8 cellular contexts compared by ENCODE assay signal in genomic region chr2:32946314-32947075, GRCh38. TPM values are rescaled to one million over a fixed set of nuclear protein-coding genes. Genes with fewer than 3 reads are reported as not detected.
DNase-seq lines count a peak whose midpoint lies in the region; ATAC-seq and TF ChIP-seq lines count a peak whose summit lies in the region.

Gene LTBP1, plus strand, starts transcription at chr2:32946953. Its CDS starts 372 bp downstream, at chr2:32947325.

- H3K27ac Mint-ChIP-seq in WTC11: no peak within 1 kb of the TSS

- DNase-seq in NCI-H1417 (lab: John Stamatoyannopoulos, UW) (peak; percentile 59 to 77 (median 74)), NCI-H1417 treated with DMSO at 0.1 percent for 48 hours (lab: John Stamatoyannopoulos, UW) (no peak), NAMALWA (ENCODE audit: low spot score) (peak; percentile 89), WTC11 (ENCODE audit: low spot score) (peak; percentile 66), choroid plexus epithelial cell (ENCODE audit: low read depth) (peak; percentile 70), kidney tubule cell (ENCODE audit: low spot score) (peak; percentile 67)
- DNase-seq in stimulated activated CD4-positive, alpha-beta T cell treated with anti-CD3 and anti-CD28 coated beads, Interleukin-15, amount 100 ng/mL, for 24 hours: peak; percentile 78

- peaks cover 3% of the 10 kb centered on the region for H3K27me3 Mint-ChIP-seq in WTC11 (ENCODE audit: low read depth)

- POLR2A ChIA-PET in WTC11 (lab: Charles Lee): no interaction called here

- no peaks in the 10 kb centered on the region for H3K36me3 Mint-ChIP-seq in WTC11

- CTCF ChIA-PET in WTC11 (lab: Charles Lee): interaction anchor here (2.0 kb wide), 1 partner anchor 495 kb away, joined by 6 read pairs; no protein-coding TSS in a partner anchor

- TF ChIP-seq CTCF in WTC11 (IDR thresholded peaks at IDR 0.05) (peak; percentile 35; the same call in 1 of the 2 replicates), choroid plexus epithelial cell (conservative IDR thresholded peaks at IDR 0.05; ENCODE audit: low read depth, low read length) (peak; percentile 93)

- H3K4me1 Mint-ChIP-seq in WTC11: peaks cover 38% of the 10 kb centered on the region

- ATAC-seq in HG02571 (IDR thresholded peaks at IDR 0.05; ENCODE audit: unreplicated experiment): peak; percentile 77
- peak; percentile 83 for ATAC-seq in WTC11

- H3K9me3 Mint-ChIP-seq in WTC11: no peaks in the 10 kb centered on the region

- H3K4me3 ChIP-seq in choroid plexus epithelial cell (ENCODE audit: low read depth, low read length): peak within 1 kb of the TSS; percentile 79

- H3K4me3 Mint-ChIP-seq in WTC11: peak within 1 kb of the TSS; percentile 77

TF ChIP-seq in WTC11, 78 proteins besides CTCF, POLR2A, EP300 and RAD21:
- TF ChIP-seq CREM (CRISPR knock-in tag; IDR thresholded peaks at IDR 0.05): peak; percentile 63; the same call in 1 of the 2 replicates
- no peak for TF ChIP-seq FOXK1 (CRISPR knock-in tag; IDR thresholded peaks at IDR 0.05)
- peak; percentile 67 for TF ChIP-seq HMGXB4 (CRISPR knock-in tag; IDR thresholded peaks at IDR 0.05)
- TF ChIP-seq KAT7 (CRISPR knock-in tag; IDR thresholded peaks at IDR 0.05; ENCODE audit: borderline replicate concordance): 0 out of 2 replicates have a peak, but pooled peaks have one; percentile 19
- peak; percentile 15; the same call in 1 of the 2 replicates for TF ChIP-seq SMAD3 (CRISPR knock-in tag; IDR thresholded peaks at IDR 0.05; ENCODE audit: borderline replicate concordance)
- TF ChIP-seq GABPB1 (CRISPR knock-in tag; IDR thresholded peaks at IDR 0.05): no peak
- TF ChIP-seq ZNF671 (CRISPR knock-in tag; IDR thresholded peaks at IDR 0.05): no peak
- TF ChIP-seq GTF2I (CRISPR knock-in tag; conservative IDR thresholded peaks at IDR 0.05): no peak
- no peak for TF ChIP-seq ATF6 (CRISPR knock-in tag; IDR thresholded peaks at IDR 0.05)
- no peak for TF ChIP-seq NFE2L1 (CRISPR knock-in tag; IDR thresholded peaks at IDR 0.05)
- TF ChIP-seq SP1 (CRISPR knock-in tag; conservative IDR thresholded peaks at IDR 0.05): 0 out of 2 replicates have a peak, but pooled peaks have one; percentile 29
- peak; percentile 62 for TF ChIP-seq MAX (CRISPR knock-in tag; IDR thresholded peaks at IDR 0.05)
- TF ChIP-seq NR1H2 (CRISPR knock-in tag; IDR thresholded peaks at IDR 0.05): no peak

RNA-seq across cellular contexts. Expression of gene LTBP1, which starts in this region (rescaled TPM):
- total RNA-seq in WTC11 (2021): 33.4 to 33.8 TPM (median 33.6 TPM) in 3 replicates
